ENCODE assay signal across 10 cellular contexts in the genomic region with DNA sequence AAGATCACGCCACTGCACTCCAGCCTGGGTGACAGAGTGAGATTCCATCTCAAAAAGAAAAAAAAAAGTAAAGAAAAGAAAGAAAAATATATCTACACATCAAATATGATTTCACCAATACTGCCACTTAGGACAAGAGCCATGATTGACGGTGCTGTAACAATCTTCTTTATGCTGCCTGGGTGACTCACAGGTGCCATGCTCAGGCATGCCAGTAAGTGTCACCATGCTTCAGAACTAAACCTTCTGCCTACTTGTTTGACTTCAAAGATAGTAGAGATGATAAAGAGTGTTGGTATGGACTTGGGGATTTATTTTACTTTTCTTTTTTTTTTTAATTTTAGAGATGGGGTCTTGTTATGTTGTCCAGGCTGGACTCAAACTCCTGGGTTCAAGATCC. TPM values are rescaled to one million over a fixed set of nuclear protein-coding genes. Genes with fewer than 3 reads are reported as not detected.
DNase-seq lines count a peak whose midpoint lies in the region; ATAC-seq, FAIRE-seq and TF ChIP-seq lines count a peak whose summit lies in the region.
"Had no signal": no experiment of that assay in that cellular context is flagged by ENCODE, and none has a peak within 500 bp of the region (broad histone marks: within the 10 kb centered on the region; RNA-seq: fewer than 3 reads in every experiment).

No MANE protein-coding gene starts in this region.

- peak; percentile 7 for FAIRE-seq in RCC 7860 (lab: Jason Lieb, UNC)

- H3K27ac ChIP-seq in heart left ventricle = peak overlapping the region; percentile 9 to 87 (median 70)

- H3K9me3 ChIP-seq in heart left ventricle = no peaks in the 10 kb centered on the region

- TF ChIP-seq CTCF in heart left ventricle (IDR thresholded peaks at IDR 0.05) = no peak
- TF ChIP-seq CTCF in lower leg skin (IDR thresholded peaks at IDR 0.05) = no peak

- H3K27me3 ChIP-seq in heart left ventricle = no peaks in the 10 kb centered on the region

- DNase-seq in heart left ventricle (no peak), left ventricle myocardium superior (no peak), RCC 7860 (ENCODE audit: low spot score) (peak; percentile 47), lower leg skin (ENCODE audit: low spot score in 2 of 2) (peak; percentile 42 to 46), ureter (ENCODE audit: low spot score) (peak; percentile 55), dedifferentiated amniotic fluid mesenchymal stem cell (ENCODE audit: extremely low spot score) (no peak)
- no peak for DNase-seq in activated effector memory CD4-positive, alpha-beta T cell treated with anti-CD3 and anti-CD28 coated beads, Interleukin-2, amount 50 U/mL, for 16 hours
- DNase-seq: CD4-positive, alpha-beta memory T cell; midbrain had no signal

- no peak for ATAC-seq in heart left ventricle
- no peak for ATAC-seq in left ventricle myocardium superior
- ATAC-seq in GM18907 (IDR thresholded peaks at IDR 0.05; ENCODE audit: unreplicated experiment) = no peak

- H3K4me3 ChIP-seq in heart left ventricle (no peak overlapping the region), lower leg skin (ENCODE audit: low read depth, poor library complexity, severe bottlenecking) (no peak overlapping the region)

- no peak for TF ChIP-seq POLR2A in heart left ventricle (IDR thresholded peaks at IDR 0.05)
- TF ChIP-seq POLR2A in lower leg skin (IDR thresholded peaks at IDR 0.05) = no peak

- WGBS in heart left ventricle, 4 donors = 82 to 94% (median 87%) methylated on average over 2 of the region's 2 CpGs
- 36 to 53% methylated on average over 2 of the region's 2 CpGs for WGBS in lower leg skin, 2 donors

- H3K36me3 ChIP-seq in heart left ventricle = no peaks in the 10 kb centered on the region

- peaks cover 0 to 42% (median 23%) of the 10 kb centered on the region in 12 donors for H3K4me1 ChIP-seq in heart left ventricle

- intact Hi-C loops in heart left ventricle (cut with DNase I) (loop anchor here in 6 of 10 donors (5.0 to 10.0 kb wide), 2 partner anchors 36 to 69 kb away; a partner anchor contains a TSS), left ventricle myocardium superior (cut with micrococcal nuclease) (loop anchor here (10.0 kb wide), 1 partner anchor 69 kb away; no protein-coding TSS in a partner anchor), lower leg skin (cut with DNase I; ENCODE audit: low total_unique reads) (no loop called here)

RNA-seq across cellular contexts. Expression of a gene that starts 33.6 kb away (rescaled TPM):
- 10 to 100 TPM in 1 of 9 donors, 1 to 10 TPM in 8; 3.9 to 11.5 (median 7.2) TPM for total RNA-seq in heart left ventricle
- polyA plus RNA-seq in heart left ventricle = 1 to 10 TPM; 4.6 to 6.1 TPM
- total RNA-seq in left ventricle myocardium superior = 5.5 TPM
- 10 to 100 TPM; 39.8 to 78.0 (median 61.9) TPM for total RNA-seq in lower leg skin
- total RNA-seq in ureter = 54.6 TPM

RNA-seq across cellular contexts. Expression of a gene that starts 38.3 kb away (rescaled TPM):
- total RNA-seq in heart left ventricle = not detected
- not detected for polyA plus RNA-seq in heart left ventricle
- not detected for total RNA-seq in left ventricle myocardium superior
- not detected for total RNA-seq in lower leg skin
- not detected for total RNA-seq in ureter
- total RNA-seq: CD4-positive, alpha-beta memory T cell had no signal
- polyA plus RNA-seq: CD4-positive, alpha-beta memory T cell had no signal

Comparison
In these comparisons a context has a peak if more than half of its experiments do, and no peak if none do; other contexts are left out.
1. DNase-seq: peak in RCC 7860 (single experiment), lower leg skin (2 of 2) and ureter (single experiment); none in heart left ventricle (0 of 5), left ventricle myocardium superior (single experiment), activated effector memory CD4-positive, alpha-beta T cell treated with anti-CD3 and anti-CD28 coated beads, Interleukin-2, amount 50 U/mL, for 16 hours (single experiment) and dedifferentiated amniotic fluid mesenchymal stem cell (single experiment).